In the genomic region with DNA sequence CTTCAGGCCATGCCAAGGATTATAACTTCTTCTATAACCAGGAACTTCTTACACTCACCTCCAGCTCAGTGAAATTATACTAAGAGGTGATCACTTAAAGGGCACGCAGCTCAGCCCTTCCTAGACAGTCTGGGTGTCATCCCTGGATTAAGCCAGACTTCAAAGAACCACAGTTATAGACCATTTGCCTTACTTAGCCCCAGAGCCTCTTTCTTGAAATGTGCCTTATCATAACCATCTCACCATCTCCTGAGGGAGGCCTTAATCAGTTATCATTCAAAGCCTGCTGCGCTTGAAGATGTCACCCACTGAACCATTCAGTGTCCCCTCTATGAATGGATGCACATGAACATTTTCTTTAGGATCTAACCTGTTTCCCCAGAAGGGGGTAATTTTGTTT, we compare ENCODE assay signal across 21 cellular contexts. TPM values are rescaled to one million over a fixed set of nuclear protein-coding genes. Genes with fewer than 3 reads are reported as not detected.
DNase-seq lines count a peak whose midpoint lies in the region; ATAC-seq and TF ChIP-seq lines count a peak whose summit lies in the region.
"Had no signal": no experiment of that assay in that cellular context is flagged by ENCODE, and none has a peak within 500 bp of the region (broad histone marks: within the 10 kb centered on the region; RNA-seq: fewer than 3 reads in every experiment).

No MANE protein-coding gene starts in this region.

- ATAC-seq in activated CD4-positive, alpha-beta T cell treated with anti-CD3 and anti-CD28 coated beads for 36 hours, result no peak
- ATAC-seq in HG02970 (IDR thresholded peaks at IDR 0.05; ENCODE audit: low FRiP score, unreplicated experiment), result no peak

- POLR2A ChIA-PET in activated CD4-positive, alpha-beta T cell treated with anti-CD3 and anti-CD28 coated beads for 36 hours (lab: Charles Lee), result interaction anchor here (1.0 kb wide), 1 partner anchor 361 kb away, joined by 3 read pairs; no protein-coding TSS in a partner anchor
- POLR2A ChIA-PET in activated CD4-positive, alpha-beta T cell treated with anti-CD3 and anti-CD28 coated beads, Interleukin-2, amount 10 ng/mL, durations not matched to agents 7 days and 5 days (lab: Charles Lee), result no interaction called here

- TF ChIP-seq CTCF in OCI-LY1 (IDR thresholded peaks at IDR 0.05; ENCODE audit: low read length), result no peak
- TF ChIP-seq CTCF in neutrophil (IDR thresholded peaks at IDR 0.05), result no peak

- no peaks in the 10 kb centered on the region for H3K79me2 ChIP-seq in OCI-LY1 (ENCODE audit: insufficient read depth, low read length)

- peaks cover 59% of the 10 kb centered on the region for H3K4me1 ChIP-seq in OCI-LY1 (ENCODE audit: insufficient read depth, low read length, severe bottlenecking)
- peaks cover 65 to 75% of the 10 kb centered on the region in 2 experiments for H3K4me1 ChIP-seq in neutrophil (ENCODE audit: control insufficient read depth in 1 of 2, insufficient read depth in 1 of 2, low read depth in 1 of 2, low read length in 1 of 2)

- H4K20me1 ChIP-seq in OCI-LY1 (ENCODE audit: insufficient read depth, low read length), result no peaks in the 10 kb centered on the region

- DNase-seq in activated CD4-positive, alpha-beta T cell treated with anti-CD3 and anti-CD28 coated beads for 36 hours, result no peak
- no peak for DNase-seq in activated CD4-positive, alpha-beta T cell treated with anti-CD3 and anti-CD28 coated beads, Interleukin-2, amount 10 ng/mL, durations not matched to agents 7 days and 5 days
- no peak for DNase-seq in NCI-H2107 (lab: John Stamatoyannopoulos, UW)
- DNase-seq in DMS79 treated with DMSO at 0.1 percent for 48 hours (lab: John Stamatoyannopoulos, UW), result no peak
- DNase-seq: Calu3; CD4-positive, CD25-positive, alpha-beta regulatory T cell; EL; NCI-H1092 treated with DMSO at 0.1 percent for 48 hours; NCI-H146; NCI-H2029 treated with DMSO at 0.1 percent for 48 hours; NCI-H510A; NCI-H82; PC-9; SIG-M5 had no signal

- no peaks in the 10 kb centered on the region for H3K27me3 Mint-ChIP-seq in activated CD4-positive, alpha-beta T cell treated with anti-CD3 and anti-CD28 coated beads for 36 hours
- no peaks in the 10 kb centered on the region for H3K27me3 Mint-ChIP-seq in activated CD4-positive, alpha-beta T cell treated with anti-CD3 and anti-CD28 coated beads, Interleukin-2, amount 10 ng/mL, durations not matched to agents 7 days and 5 days
- no peaks in the 10 kb centered on the region for H3K27me3 Mint-ChIP-seq in activated naive CD8-positive, alpha-beta T cell
- H3K27me3 Mint-ChIP-seq: CD4-positive, CD25-positive, alpha-beta regulatory T cell had no signal

- no peak overlapping the region; the same call in 1 of the 2 replicates for H3K9ac ChIP-seq in OCI-LY1 (ENCODE audit: low read length)

- H3K36me3 Mint-ChIP-seq in activated CD4-positive, alpha-beta T cell treated with anti-CD3 and anti-CD28 coated beads for 36 hours (ENCODE audit: low read depth), result peaks cover 6% of the 10 kb centered on the region
- H3K36me3 Mint-ChIP-seq in activated CD4-positive, alpha-beta T cell treated with anti-CD3 and anti-CD28 coated beads, Interleukin-2, amount 10 ng/mL, durations not matched to agents 7 days and 5 days (ENCODE audit: low read depth), result peaks cover 4% of the 10 kb centered on the region
- H3K36me3 Mint-ChIP-seq in activated naive CD8-positive, alpha-beta T cell, result peaks cover 3% of the 10 kb centered on the region

- no peak overlapping the region for H3K4me3 Mint-ChIP-seq in activated CD4-positive, alpha-beta T cell treated with anti-CD3 and anti-CD28 coated beads for 36 hours
- H3K4me3 Mint-ChIP-seq in activated CD4-positive, alpha-beta T cell treated with anti-CD3 and anti-CD28 coated beads, Interleukin-2, amount 10 ng/mL, durations not matched to agents 7 days and 5 days, result no peak overlapping the region
- H3K4me3 Mint-ChIP-seq in activated naive CD8-positive, alpha-beta T cell, result no peak overlapping the region
- H3K4me3 Mint-ChIP-seq: GM23338 had no signal

- H3K4me3 ChIP-seq in OCI-LY1 (ENCODE audit: low read depth, low read length, poor library complexity, severe bottlenecking), result no peak overlapping the region
- H3K4me3 ChIP-seq in neutrophil (ENCODE audit: low read depth in 1 of 2, low read length in 1 of 2), result no peak overlapping the region
- H3K4me3 ChIP-seq: GM23338, PC-9 had no signal

- H3F3A ChIP-seq in OCI-LY1 (ENCODE audit: insufficient read depth, low read length), result no peaks in the 10 kb centered on the region

- intact Hi-C loops in activated CD4-positive, alpha-beta T cell treated with anti-CD3 and anti-CD28 coated beads for 36 hours (cut with DNase I, micrococcal nuclease), result loop anchor here in 1 of 2 experiments (10.0 kb wide), 1 partner anchor 381 kb away; no protein-coding TSS in a partner anchor

- no peaks in the 10 kb centered on the region for H3K9me3 Mint-ChIP-seq in activated CD4-positive, alpha-beta T cell treated with anti-CD3 and anti-CD28 coated beads for 36 hours (ENCODE audit: low read depth)
- no peaks in the 10 kb centered on the region for H3K9me3 Mint-ChIP-seq in activated CD4-positive, alpha-beta T cell treated with anti-CD3 and anti-CD28 coated beads, Interleukin-2, amount 10 ng/mL, durations not matched to agents 7 days and 5 days
- no peaks in the 10 kb centered on the region for H3K9me3 Mint-ChIP-seq in activated naive CD8-positive, alpha-beta T cell (ENCODE audit: low read depth)
- H3K9me3 Mint-ChIP-seq: GM23338 had no signal

- no peak overlapping the region for H3K4me2 ChIP-seq in OCI-LY1 (ENCODE audit: low read length)
- H3K4me2 ChIP-seq: GM23338 had no signal

- H3K9me2 ChIP-seq in OCI-LY1 (ENCODE audit: low read depth, low read length), result no peaks in the 10 kb centered on the region

- CTCF ChIA-PET in activated CD4-positive, alpha-beta T cell treated with anti-CD3 and anti-CD28 coated beads for 36 hours (lab: Charles Lee), result interaction anchor here (0.6 to 12.1 kb wide), 20 partner anchors 8 to 617 kb away, joined by 3 to 154 read pairs (median 5); a partner anchor contains a TSS
- CTCF ChIA-PET in activated CD4-positive, alpha-beta T cell treated with anti-CD3 and anti-CD28 coated beads, Interleukin-2, amount 10 ng/mL, durations not matched to agents 7 days and 5 days (lab: Charles Lee), result interaction anchor here (0.7 to 4.4 kb wide), 12 partner anchors 9 to 313 kb away, joined by 3 to 41 read pairs (median 4); no protein-coding TSS in a partner anchor

- no peak overlapping the region for H2AFZ ChIP-seq in OCI-LY1 (ENCODE audit: low read length)
- H2AFZ ChIP-seq: PC-9 had no signal

- peak overlapping the region; percentile 83 for H3K27ac Mint-ChIP-seq in activated CD4-positive, alpha-beta T cell treated with anti-CD3 and anti-CD28 coated beads for 36 hours
- H3K27ac Mint-ChIP-seq in activated CD4-positive, alpha-beta T cell treated with anti-CD3 and anti-CD28 coated beads, Interleukin-2, amount 10 ng/mL, durations not matched to agents 7 days and 5 days, result no peak overlapping the region
- peak overlapping the region; percentile 100 for H3K27ac Mint-ChIP-seq in activated naive CD8-positive, alpha-beta T cell

- H3K27me3 ChIP-seq in OCI-LY1 (ENCODE audit: insufficient read depth, low read length), result no peaks in the 10 kb centered on the region
- H3K27me3 ChIP-seq in neutrophil, result no peaks in the 10 kb centered on the region

- H3K4me1 Mint-ChIP-seq in activated CD4-positive, alpha-beta T cell treated with anti-CD3 and anti-CD28 coated beads for 36 hours, result peaks cover 73% of the 10 kb centered on the region
- peaks cover 56% of the 10 kb centered on the region for H3K4me1 Mint-ChIP-seq in activated CD4-positive, alpha-beta T cell treated with anti-CD3 and anti-CD28 coated beads, Interleukin-2, amount 10 ng/mL, durations not matched to agents 7 days and 5 days
- H3K4me1 Mint-ChIP-seq in activated naive CD8-positive, alpha-beta T cell (ENCODE audit: low read depth), result peaks cover 72% of the 10 kb centered on the region

- H3K36me3 ChIP-seq in OCI-LY1 (ENCODE audit: insufficient read depth, low read length), result no peaks in the 10 kb centered on the region
- peaks cover 9% of the 10 kb centered on the region for H3K36me3 ChIP-seq in neutrophil

- H3K27ac ChIP-seq in OCI-LY1 (ENCODE audit: low read depth, low read length, poor library complexity, severe bottlenecking) (peak overlapping the region; percentile 57), neutrophil (peak overlapping the region; percentile 62)
- H3K27ac ChIP-seq: 22Rv1, PC-9, RWPE1 had no signal

- H3K9me3 ChIP-seq in OCI-LY1 (ENCODE audit: low read length), result no peaks in the 10 kb centered on the region
- no peaks in the 10 kb centered on the region for H3K9me3 ChIP-seq in neutrophil

RNA-seq across cellular contexts. Expression of a gene that starts 10.1 kb away (rescaled TPM):
- total RNA-seq in activated CD4-positive, alpha-beta T cell treated with anti-CD3 and anti-CD28 coated beads for 36 hours, result 1 to 10 TPM; 4.9 to 5.3 TPM
- total RNA-seq in activated CD4-positive, alpha-beta T cell treated with anti-CD3 and anti-CD28 coated beads, Interleukin-2, amount 10 ng/mL, durations not matched to agents 7 days and 5 days, result 1 to 10 TPM; 9.5 to 9.7 TPM

RNA-seq across cellular contexts. Expression of a gene that starts 30.9 kb away (rescaled TPM):
- total RNA-seq in activated CD4-positive, alpha-beta T cell treated with anti-CD3 and anti-CD28 coated beads for 36 hours, result under 1 TPM; 0.18 to 0.33 TPM
- total RNA-seq in activated CD4-positive, alpha-beta T cell treated with anti-CD3 and anti-CD28 coated beads, Interleukin-2, amount 10 ng/mL, durations not matched to agents 7 days and 5 days, result 1 to 10 TPM; 1.3 to 1.5 TPM
- total RNA-seq: Calu3, PC-9 had no signal

RNA-seq across cellular contexts. Expression of a gene that starts 47.7 kb away (rescaled TPM):
- total RNA-seq in activated CD4-positive, alpha-beta T cell treated with anti-CD3 and anti-CD28 coated beads for 36 hours, result not detected
- not detected for total RNA-seq in activated CD4-positive, alpha-beta T cell treated with anti-CD3 and anti-CD28 coated beads, Interleukin-2, amount 10 ng/mL, durations not matched to agents 7 days and 5 days
- total RNA-seq: Calu3; CD4-positive, CD25-positive, alpha-beta regulatory T cell; GM23338; PC-9 had no signal
